8 cellular contexts compared by ENCODE assay signal in genomic region chr22:25404556-25404922, GRCh38.
DNase-seq lines count a peak whose midpoint lies in the region; ATAC-seq and TF ChIP-seq lines count a peak whose summit lies in the region.

No MANE protein-coding gene starts in this region.

- no peak for TF ChIP-seq RAD21 in liver (IDR thresholded peaks at IDR 0.05)

- TF ChIP-seq POLR2A in body of pancreas (IDR thresholded peaks at IDR 0.05), result no peak

- H3K4me3 ChIP-seq in HUES6 (ENCODE audit: low read depth, low read length), result peak overlapping the region; percentile 54
- H3K4me3 ChIP-seq in body of pancreas, result peak overlapping the region; percentile 11 to 38
- H3K4me3 ChIP-seq in liver (ENCODE audit: low read depth in 1 of 3, low read length in 3 of 3), result peak overlapping the region; percentile 50 to 87 (median 67)
- H3K4me3 ChIP-seq in tibial artery, result peak overlapping the region; percentile 62 to 66

- peaks cover 2% of the 10 kb centered on the region; the same call in 1 of the 2 replicates for H3K27me3 ChIP-seq in HUES6 (ENCODE audit: control insufficient read depth, insufficient read depth, low read length)
- H3K27me3 ChIP-seq in body of pancreas, result no peaks in the 10 kb centered on the region
- no peaks in the 10 kb centered on the region for H3K27me3 ChIP-seq in liver (ENCODE audit: control insufficient read depth in 4 of 4, insufficient read depth in 4 of 4, low read length in 3 of 4)
- H3K27me3 ChIP-seq in tibial artery, result no peaks in the 10 kb centered on the region

- H3K27ac ChIP-seq in HUES6 (ENCODE audit: low read depth, low read length) (no peak overlapping the region), body of pancreas (peak overlapping the region; percentile 59 to 89 (median 88)), liver (ENCODE audit: low read depth in 1 of 2, low read length in 2 of 2) (peak overlapping the region; percentile 71 to 85), tibial artery (peak overlapping the region; percentile 82 to 83)

- 0% methylated on average over 5 to 17 of the region's 35 CpGs for WGBS in body of pancreas, 2 donors
- under 1% methylated on average over 35 of the region's 35 CpGs for WGBS in liver

- intact Hi-C loops in body of pancreas (cut with DNase I) (no loop called here), tibial artery (cut with DNase I; ENCODE audit: low total_unique reads) (no loop called here)

- DNase-seq in GM03348 (ENCODE audit: low spot score), result peak; percentile 48
- peak in 1 of 4 donors; percentile 29 for DNase-seq in body of pancreas
- DNase-seq in tibial artery, result no peak
- no peak for DNase-seq in middle frontal gyrus (ENCODE audit: extremely low spot score, low spot score)
- no peak for DNase-seq in stimulated activated CD4-positive, alpha-beta T cell treated with anti-CD3 and anti-CD28 coated beads, Interleukin-1b, Interleukin-23, amount 100 ng/mL, for 48 hours
- DNase-seq in A172 (ENCODE audit: low spot score), result no peak

- H3K9ac ChIP-seq in HUES6 (ENCODE audit: low read length) (peak overlapping the region; percentile 53), liver (ENCODE audit: low read depth in 1 of 2, low read length in 2 of 2) (peak overlapping the region; percentile 56 to 88)

- no peak for ATAC-seq in body of pancreas

- TF ChIP-seq CTCF in body of pancreas (IDR thresholded peaks at IDR 0.05) (no peak), liver (IDR thresholded peaks at IDR 0.05; ENCODE audit: low read depth, low read length, missing input control) (no peak), tibial artery (IDR thresholded peaks at IDR 0.05) (no peak)

- no peaks in the 10 kb centered on the region for H3K9me3 ChIP-seq in HUES6 (ENCODE audit: control insufficient read depth, insufficient read depth, low read depth, low read length)
- no peaks in the 10 kb centered on the region for H3K9me3 ChIP-seq in body of pancreas
- H3K9me3 ChIP-seq in liver (ENCODE audit: control insufficient read depth in 4 of 4, low read length in 3 of 4), result no peaks in the 10 kb centered on the region
- no peaks in the 10 kb centered on the region for H3K9me3 ChIP-seq in tibial artery

- H3K36me3 ChIP-seq in HUES6 (ENCODE audit: control insufficient read depth, insufficient read depth, low read length) (no peaks in the 10 kb centered on the region), body of pancreas (replicated peaks in 1 of 2; ENCODE audit: insufficient read depth in 1 of 2, low read depth in 2 of 2) (no peaks in the 10 kb centered on the region), liver (ENCODE audit: control insufficient read depth in 4 of 4, insufficient read depth in 3 of 4, low read depth in 1 of 4, low read length in 3 of 4) (no peaks in the 10 kb centered on the region), tibial artery (no peaks in the 10 kb centered on the region)

- H3K4me1 ChIP-seq in HUES6 (ENCODE audit: control insufficient read depth, insufficient read depth, low read length) (peaks cover 33% of the 10 kb centered on the region), body of pancreas (peaks cover 47% of the 10 kb centered on the region), liver (ENCODE audit: control insufficient read depth in 4 of 4, insufficient read depth in 4 of 4, low read length in 3 of 4) (peaks cover 20 to 49% (median 40%) of the 10 kb centered on the region in 4 donors), tibial artery (peaks cover 0 to 45% (median 32%) of the 10 kb centered on the region in 4 donors)

TF ChIP-seq in liver, 16 proteins besides CTCF, POLR2A, EP300 and RAD21:
- TF ChIP-seq NR2F2 (IDR thresholded peaks at IDR 0.05) (no peak), SP1 (IDR thresholded peaks at IDR 0.05) (no peak), FOXA2 (IDR thresholded peaks at IDR 0.05) (no peak), ATF3 (IDR thresholded peaks at IDR 0.05) (no peak), FOXA1 (IDR thresholded peaks at IDR 0.05) (no peak), YY1 (IDR thresholded peaks at IDR 0.05) (no peak), MAX (IDR thresholded peaks at IDR 0.05) (no peak), EGR1 (IDR thresholded peaks at IDR 0.05; ENCODE audit: low read depth in 2 of 2) (no peak), TAF1 (conservative IDR thresholded peaks at IDR 0.05) (no peak), REST (IDR thresholded peaks at IDR 0.05) (no peak), RXRA (IDR thresholded peaks at IDR 0.05) (no peak)
